16 cellular contexts compared by ENCODE assay signal in the genomic region with DNA sequence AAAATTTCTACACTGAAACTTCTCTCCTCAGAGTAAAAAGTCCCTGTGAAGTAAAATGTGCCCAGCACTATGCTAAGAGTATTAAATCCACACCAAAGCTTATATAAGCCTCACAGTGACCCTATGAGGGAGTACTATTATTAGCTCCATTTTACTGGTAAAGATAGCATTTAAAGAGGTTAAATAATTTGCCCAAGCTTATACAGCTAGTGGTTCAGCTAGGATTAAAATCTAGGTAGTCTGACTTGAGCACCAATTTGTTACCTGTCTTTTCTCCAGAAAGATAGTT. TPM values are rescaled to one million over a fixed set of nuclear protein-coding genes. Genes with fewer than 3 reads are reported as not detected.
A peak's percentile ranks its signal among the peaks of the same experiment; 100 is the strongest.
DNase-seq lines count a peak whose midpoint lies in the region; ATAC-seq and TF ChIP-seq lines count a peak whose summit lies in the region.
"Had no signal": no experiment of that assay in that cellular context is flagged by ENCODE, and none has a peak within 500 bp of the region (broad histone marks: within the 10 kb centered on the region; RNA-seq: fewer than 3 reads in every experiment).

No MANE protein-coding gene starts in this region.

- no peak overlapping the region for H3K23ac ChIP-seq in IMR-90 (ENCODE audit: low read depth, low read length)

- H3K4me3 Mint-ChIP-seq in effector memory CD8-positive, alpha-beta T cell, result no peak overlapping the region
- no peak overlapping the region for H3K4me3 Mint-ChIP-seq in stimulated activated naive B cell treated with anti-CD40 and anti-IgM and Interleukin-4, amounts not matched to agents 10 μg/mL and 1 μg/mL and 100 μg/mL, for 72 hours

- H2BK15ac ChIP-seq in IMR-90 (ENCODE audit: low read depth, low read length), result no peak overlapping the region

- H4K8ac ChIP-seq in IMR-90 (ENCODE audit: low read depth in 2 of 2, low read length in 2 of 2), result no peak overlapping the region

- intact Hi-C loops in Right ventricle myocardium superior (cut with DNase I), result no loop called here
- intact Hi-C loops in right cardiac atrium (cut with DNase I), result no loop called here
- intact Hi-C loops in IMR-90 (cut with micrococcal nuclease), result no loop called here

- POLR2A ChIA-PET in IMR-90 (lab: Charles Lee; ENCODE audit: unreplicated experiment), result no interaction called here

- H3K36me3 Mint-ChIP-seq in effector memory CD8-positive, alpha-beta T cell (ENCODE audit: insufficient read depth), result peaks cover 100% of the 10 kb centered on the region
- peaks cover 54 to 61% of the 10 kb centered on the region in 2 donors for H3K36me3 Mint-ChIP-seq in stimulated activated naive B cell treated with anti-CD40 and anti-IgM and Interleukin-4, amounts not matched to agents 10 μg/mL and 1 μg/mL and 100 μg/mL, for 72 hours

- H3K79me1 ChIP-seq in IMR-90 (ENCODE audit: low read depth in 1 of 2, low read length in 2 of 2), result peaks cover 36 to 46% of the 10 kb centered on the region in 2 experiments

- H3K9me3 Mint-ChIP-seq in effector memory CD8-positive, alpha-beta T cell, result no peaks in the 10 kb centered on the region
- no peaks in the 10 kb centered on the region for H3K9me3 Mint-ChIP-seq in stimulated activated naive B cell treated with anti-CD40 and anti-IgM and Interleukin-4, amounts not matched to agents 10 μg/mL and 1 μg/mL and 100 μg/mL, for 72 hours

- no peak overlapping the region for H3K56ac ChIP-seq in IMR-90 (ENCODE audit: extremely low read depth, insufficient read depth, low read length)

- H2BK20ac ChIP-seq in IMR-90 (ENCODE audit: low read depth, low read length), result no peak overlapping the region

- no peak overlapping the region for H2AK9ac ChIP-seq in IMR-90 (replicated peaks; ENCODE audit: low read depth, low read length, poor library complexity)

- H3K4me1 ChIP-seq in right cardiac atrium (ENCODE audit: control insufficient read depth, insufficient read depth, low read length) (no peaks in the 10 kb centered on the region), IMR-90 (ENCODE audit: control insufficient read depth, insufficient read depth, low read length) (peaks cover 3% of the 10 kb centered on the region; the same call in 1 of the 2 replicates)
- H3K4me1 ChIP-seq: left lung had no signal

- H3K27me3 ChIP-seq in right cardiac atrium (ENCODE audit: control insufficient read depth, insufficient read depth), result no peaks in the 10 kb centered on the region
- no peaks in the 10 kb centered on the region for H3K27me3 ChIP-seq in IMR-90 (ENCODE audit: control insufficient read depth, insufficient read depth, low read length)
- H3K27me3 ChIP-seq: left lung, neutrophil had no signal

- H3K9ac ChIP-seq in IMR-90 (ENCODE audit: low read depth, low read length), result no peak overlapping the region

- no peaks in the 10 kb centered on the region for H3K27me3 Mint-ChIP-seq in effector memory CD8-positive, alpha-beta T cell
- H3K27me3 Mint-ChIP-seq in stimulated activated naive B cell treated with anti-CD40 and anti-IgM and Interleukin-4, amounts not matched to agents 10 μg/mL and 1 μg/mL and 100 μg/mL, for 72 hours, result no peaks in the 10 kb centered on the region

- DNase-seq in Right ventricle myocardium superior, result no peak
- DNase-seq in right cardiac atrium, result no peak
- DNase-seq in IMR-90, result no peak
- DNase-seq in effector memory CD8-positive, alpha-beta T cell, result no peak
- DNase-seq in stimulated activated naive B cell treated with anti-CD40 and anti-IgM and Interleukin-4, amounts not matched to agents 10 μg/mL and 1 μg/mL and 100 μg/mL, for 72 hours, result no peak
- DNase-seq in EL, result no peak
- no peak for DNase-seq in NCI-H748 (lab: John Stamatoyannopoulos, UW; ENCODE audit: unreplicated experiment)
- DNase-seq: activated CD4-positive, alpha-beta T cell treated with anti-CD3 and anti-CD28 coated beads, Interleukin-2, amount 50 U/mL, for 48 hours; anterior cingulate cortex; DMS79 treated with DMSO at 0.1 percent for 48 hours; effector CD8-positive, alpha-beta T cell; left lung; NCI-H1105 treated with DMSO at 0.1 percent for 48 hours; NCI-H2107; NCI-H510A had no signal

- H3K9me3 ChIP-seq in right cardiac atrium (ENCODE audit: control insufficient read depth, low read length) (no peaks in the 10 kb centered on the region), IMR-90 (ENCODE audit: control insufficient read depth, insufficient read depth, low read length) (no peaks in the 10 kb centered on the region)
- H3K9me3 ChIP-seq: left lung, neutrophil had no signal

- in situ Hi-C loops in IMR-90 (cut with MboI; ENCODE audit: low sequenced_read_pairs), result loop anchor here (25.0 kb wide), 1 partner anchor 991 kb away; a partner anchor contains a TSS

- H3K4ac ChIP-seq in IMR-90 (ENCODE audit: low read depth, low read length), result no peak overlapping the region

- peaks cover 56% of the 10 kb centered on the region for H3K36me3 ChIP-seq in IMR-90 (ENCODE audit: control insufficient read depth, insufficient read depth, low read length)

- peaks cover 21% of the 10 kb centered on the region for H4K20me1 ChIP-seq in IMR-90 (ENCODE audit: insufficient read depth, low read length)

- H3K9me1 ChIP-seq in IMR-90 (ENCODE audit: insufficient read depth, low read length), result peaks cover 5% of the 10 kb centered on the region

- CTCF ChIA-PET in IMR-90 (lab: Yijun Ruan, JAX), result no interaction called here

- TF ChIP-seq RAD21 in IMR-90 (IDR thresholded peaks at IDR 0.05; ENCODE audit: low read length), result no peak

- peaks cover 3 to 18% of the 10 kb centered on the region in 2 donors for H3K4me1 Mint-ChIP-seq in effector memory CD8-positive, alpha-beta T cell (ENCODE audit: low read depth in 2 of 2)
- peaks cover 16 to 45% of the 10 kb centered on the region in 2 donors for H3K4me1 Mint-ChIP-seq in stimulated activated naive B cell treated with anti-CD40 and anti-IgM and Interleukin-4, amounts not matched to agents 10 μg/mL and 1 μg/mL and 100 μg/mL, for 72 hours

- H3K14ac ChIP-seq in IMR-90 (replicated peaks; ENCODE audit: low read depth, low read length), result no peak overlapping the region

- H3K18ac ChIP-seq in IMR-90 (ENCODE audit: low read depth, low read length), result no peak overlapping the region

- H2BK120ac ChIP-seq in IMR-90 (ENCODE audit: low read depth, low read length), result no peak overlapping the region

- no peak for TF ChIP-seq POLR2A in IMR-90 (IDR thresholded peaks at IDR 0.05; ENCODE audit: low read depth, low read length)

- H3K4me2 ChIP-seq in IMR-90 (ENCODE audit: low read depth, low read length), result no peak overlapping the region

- H3K27ac ChIP-seq in right cardiac atrium (ENCODE audit: low read length) (no peak overlapping the region), IMR-90 (ENCODE audit: insufficient read depth, low read length) (no peak overlapping the region)
- H3K27ac ChIP-seq: left lung, neutrophil had no signal

- no peak overlapping the region for H2AK5ac ChIP-seq in IMR-90 (ENCODE audit: low read depth, low read length)

- peak; percentile 52 for ATAC-seq in Right ventricle myocardium superior (ENCODE audit: poor library complexity)
- no peak for ATAC-seq in right cardiac atrium
- no peak; the same call in 1 of the 2 replicates for ATAC-seq in IMR-90 (ENCODE audit: low read depth)
- ATAC-seq in effector memory CD8-positive, alpha-beta T cell (replicated peaks), result no peak
- peak; percentile 13 to 18 for ATAC-seq in stimulated activated naive B cell treated with anti-CD40 and anti-IgM and Interleukin-4, amounts not matched to agents 10 μg/mL and 1 μg/mL and 100 μg/mL, for 72 hours (replicated peaks)
- ATAC-seq: left lung had no signal

- H4K91ac ChIP-seq in IMR-90 (ENCODE audit: insufficient read depth, low read depth, low read length), result no peak overlapping the region

- BruUV-seq in IMR-90 (replicated peaks; lab: Mats Ljungman, UMichigan), result no TSS peak

- peak overlapping the region; percentile 66 to 74 for H3K27ac Mint-ChIP-seq in effector memory CD8-positive, alpha-beta T cell
- H3K27ac Mint-ChIP-seq in stimulated activated naive B cell treated with anti-CD40 and anti-IgM and Interleukin-4, amounts not matched to agents 10 μg/mL and 1 μg/mL and 100 μg/mL, for 72 hours, result peak overlapping the region; percentile 88

- H3K4me3 ChIP-seq in right cardiac atrium (ENCODE audit: low read length) (no peak overlapping the region), IMR-90 (ENCODE audit: insufficient read depth, low read depth, low read length) (no peak overlapping the region)
- H3K4me3 ChIP-seq: left lung had no signal

- H2BK5ac ChIP-seq in IMR-90 (ENCODE audit: low read depth, low read length, poor library complexity, severe bottlenecking), result peak overlapping the region; percentile 47

- dilution Hi-C loops in IMR-90 (cut with HindIII; ENCODE audit: low sequenced_read_pairs, unreplicated experiment), result no loop called here

- no peak for TF ChIP-seq CTCF in IMR-90 (conservative IDR thresholded peaks at IDR 0.05; ENCODE audit: low read depth, low read length)

- H4K5ac ChIP-seq in IMR-90 (ENCODE audit: low read depth, low read length), result no peak overlapping the region

- no peak overlapping the region for H2AFZ ChIP-seq in IMR-90 (replicated peaks; ENCODE audit: low read length, poor library complexity)

TF ChIP-seq in IMR-90, 13 proteins besides CTCF, POLR2A, EP300 and RAD21 (continues in another document):
- no peak for TF ChIP-seq CHD1 (IDR thresholded peaks at IDR 0.05; ENCODE audit: low read depth, low read length)
- no peak for TF ChIP-seq NFE2L2 (IDR thresholded peaks at IDR 0.05; ENCODE audit: low read depth, low read length)
- TF ChIP-seq, protein P1, sequence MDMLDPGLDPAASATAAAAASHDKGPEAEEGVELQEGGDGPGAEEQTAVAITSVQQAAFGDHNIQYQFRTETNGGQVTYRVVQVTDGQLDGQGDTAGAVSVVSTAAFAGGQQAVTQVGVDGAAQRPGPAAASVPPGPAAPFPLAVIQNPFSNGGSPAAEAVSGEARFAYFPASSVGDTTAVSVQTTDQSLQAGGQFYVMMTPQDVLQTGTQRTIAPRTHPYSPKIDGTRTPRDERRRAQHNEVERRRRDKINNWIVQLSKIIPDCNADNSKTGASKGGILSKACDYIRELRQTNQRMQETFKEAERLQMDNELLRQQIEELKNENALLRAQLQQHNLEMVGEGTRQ (IDR thresholded peaks at IDR 0.05; ENCODE audit: low read depth, low read length), result no peak
- no peak for TF ChIP-seq MXI1 (IDR thresholded peaks at IDR 0.05; ENCODE audit: borderline replicate concordance, low read depth, low read length)
- no peak for TF ChIP-seq CEBPB (IDR thresholded peaks at IDR 0.05; ENCODE audit: low read depth, low read length)

RNA-seq across cellular contexts. Expression of a gene that starts 12.3 kb away (rescaled TPM):
- total RNA-seq in Right ventricle myocardium superior (56.8 TPM), right cardiac atrium (10 to 100 TPM; 44.6 to 63.3 (median 56.0) TPM), IMR-90 (2012; rRNA removed) (42.5 and 63.9 TPM in 2 replicates)
- polyA plus RNA-seq in right cardiac atrium (32.2 TPM), IMR-90 (2012; rRNA removed) (37.7 and 44.2 TPM in 2 replicates)
- 16.8 and 21.1 TPM in 2 replicates for polyA plus RNA-seq in IMR-90 (2012; cell fraction: cytosol; rRNA removed)
- polyA plus RNA-seq in IMR-90 (2012; cell fraction: nucleus; rRNA removed; ENCODE audit: low replicate concordance), result 8.1 and 24.7 TPM in 2 replicates

RNA-seq across cellular contexts. Expression of a gene that starts 22.7 kb away (rescaled TPM):
- 728 TPM for total RNA-seq in Right ventricle myocardium superior
- 100 to 1,000 TPM; 466 to 643 (median 510) TPM for total RNA-seq in right cardiac atrium
- 2,285 TPM for polyA plus RNA-seq in right cardiac atrium
- total RNA-seq in IMR-90 (2012; rRNA removed), result 645 and 1,415 TPM in 2 replicates
- polyA plus RNA-seq in IMR-90 (2012; rRNA removed), result 934 and 1,092 TPM in 2 replicates
- 334 and 1,229 TPM in 2 replicates for polyA plus RNA-seq in IMR-90 (2012; cell fraction: cytosol; rRNA removed)
- 41.9 and 410 TPM in 2 replicates for polyA plus RNA-seq in IMR-90 (2012; cell fraction: nucleus; rRNA removed; ENCODE audit: low replicate concordance)

Comparison
In these comparisons a context has a peak if more than half of its experiments do, and no peak if none do; other contexts are left out.
1. ATAC-seq: peak in Right ventricle myocardium superior (single experiment) and stimulated activated naive B cell treated with anti-CD40 and anti-IgM and Interleukin-4, amounts not matched to agents 10 μg/mL and 1 μg/mL and 100 μg/mL, for 72 hours (2 of 2); none in right cardiac atrium (0 of 2), IMR-90 (single experiment) and effector memory CD8-positive, alpha-beta T cell (single experiment).